In the genomic region with DNA sequence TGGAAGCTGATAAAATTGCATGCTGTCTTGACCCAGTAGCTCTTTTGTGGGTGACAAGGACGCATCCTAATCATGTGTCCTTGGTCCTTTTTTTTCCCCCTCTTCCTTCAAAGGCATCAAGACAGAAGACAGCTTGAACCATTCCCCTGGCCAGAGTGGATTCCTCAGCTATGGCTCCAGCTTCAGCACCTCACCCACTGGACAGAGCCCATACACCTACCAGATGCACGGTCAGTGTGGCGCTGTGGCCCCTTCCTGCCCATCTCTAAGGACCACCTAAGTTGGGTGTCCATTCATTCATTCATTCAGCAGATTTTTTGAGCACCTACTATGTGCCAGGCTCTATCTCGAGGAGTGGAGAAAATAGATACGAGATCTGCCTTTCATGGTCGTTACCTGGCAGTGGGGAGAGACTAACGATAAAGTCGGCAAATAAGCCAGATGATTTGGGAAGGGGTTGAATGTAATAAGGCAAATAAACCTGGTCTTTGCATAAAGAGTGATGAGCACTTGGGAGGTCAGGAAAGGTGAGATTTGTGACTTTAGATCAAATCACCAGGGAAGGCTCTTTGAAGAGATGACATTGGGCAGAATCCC, we compare ENCODE assay signal across 18 cellular contexts.
"Had no signal": no experiment of that assay in that cellular context is flagged by ENCODE, and none has a peak within 500 bp of the region (broad histone marks: within the 10 kb centered on the region; RNA-seq: fewer than 3 reads in every experiment).

No MANE protein-coding gene starts in this region.

- H3K27ac ChIP-seq: prostate gland had no signal

- H3K4me3 Mint-ChIP-seq: activated CD4-positive, alpha-beta T cell treated with anti-CD3 and anti-CD28 coated beads, Interleukin-2, amount 10 ng/mL, durations not matched to agents 24 days and 14 days; activated naive CD4-positive, alpha-beta T cell treated with anti-CD3 and anti-CD28 coated beads, Interleukin-2, amount 50 U/mL, for 24 hours; dendritic cell treated with granulocyte-macrophage colony-stimulating factor and Interleukin-4, amounts not matched to agents 40 ng/mL and 50 ng/mL, for 4 days; immature natural killer cell; natural killer cell; T-cell had no signal

- DNase-seq: activated CD4-positive, alpha-beta T cell treated with anti-CD3 and anti-CD28 coated beads, Interleukin-2, amount 10 ng/mL, durations not matched to agents 24 days and 14 days; amniotic stem cell; erythroblast; hypothalamus; immature natural killer cell; mucosa of descending colon; natural killer cell; occipital lobe; stimulated activated CD4-positive, alpha-beta T cell treated with anti-CD3 and anti-CD28 coated beads, Interleukin-12 subunit alpha, Interleukin-12 subunit beta, amount 100 ng/mL, for 4 hours; stimulated activated naive CD4-positive, alpha-beta T cell treated with Interleukin-2 at 50 U/mL for 16 hours; T-cell; T1000; trophoblast cell had no signal

- H3K4me1 ChIP-seq: prostate gland had no signal

- ATAC-seq: mucosa of descending colon, natural killer cell, sciatic nerve, T-cell had no signal

- H3K4me3 ChIP-seq: mucosa of descending colon, prostate gland had no signal

- H3K27ac Mint-ChIP-seq: activated CD4-positive, alpha-beta T cell treated with anti-CD3 and anti-CD28 coated beads, Interleukin-2, amount 10 ng/mL, durations not matched to agents 24 days and 14 days; activated naive CD4-positive, alpha-beta T cell treated with anti-CD3 and anti-CD28 coated beads, Interleukin-2, amount 50 U/mL, for 24 hours; brain; dendritic cell treated with granulocyte-macrophage colony-stimulating factor and Interleukin-4, amounts not matched to agents 40 ng/mL and 50 ng/mL, for 4 days; immature natural killer cell; natural killer cell; T-cell had no signal

- H3K4me1 Mint-ChIP-seq: activated naive CD4-positive, alpha-beta T cell treated with anti-CD3 and anti-CD28 coated beads, Interleukin-2, amount 50 U/mL, for 24 hours; immature natural killer cell; natural killer cell; T-cell had no signal

- H3K36me3 ChIP-seq: prostate gland had no signal

- H3K36me3 Mint-ChIP-seq: activated naive CD4-positive, alpha-beta T cell treated with anti-CD3 and anti-CD28 coated beads, Interleukin-2, amount 50 U/mL, for 24 hours; brain; immature natural killer cell; natural killer cell; T-cell had no signal

- H3K9me3 Mint-ChIP-seq: activated CD4-positive, alpha-beta T cell treated with anti-CD3 and anti-CD28 coated beads, Interleukin-2, amount 10 ng/mL, durations not matched to agents 24 days and 14 days; activated naive CD4-positive, alpha-beta T cell treated with anti-CD3 and anti-CD28 coated beads, Interleukin-2, amount 50 U/mL, for 24 hours; brain; dendritic cell treated with granulocyte-macrophage colony-stimulating factor and Interleukin-4, amounts not matched to agents 40 ng/mL and 50 ng/mL, for 4 days; immature natural killer cell; natural killer cell; T-cell had no signal

- H3K9me3 ChIP-seq: mucosa of descending colon, prostate gland had no signal
